21 cellular contexts compared by ENCODE assay signal in the genomic region with DNA sequence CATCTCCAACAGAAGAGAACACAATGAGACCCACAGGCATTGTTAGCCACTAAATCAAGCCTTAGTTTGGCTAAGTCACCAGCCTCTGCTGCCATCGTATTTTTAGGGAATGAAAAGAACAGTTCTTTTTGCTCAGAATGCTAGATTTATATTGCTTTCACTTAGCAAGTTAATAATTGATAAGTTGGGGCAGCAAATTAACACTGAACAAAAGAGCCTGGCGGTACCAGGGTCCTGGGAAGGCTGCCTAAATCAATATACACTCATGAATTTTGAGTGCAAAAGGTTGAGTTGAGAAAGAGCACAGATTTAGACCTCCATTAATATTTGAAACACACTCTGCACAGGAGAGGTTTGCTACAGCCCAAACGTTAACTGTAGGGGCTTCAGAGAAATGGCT.
"Had no signal": no experiment of that assay in that cellular context is flagged by ENCODE, and none has a peak within 500 bp of the region (broad histone marks: within the 10 kb centered on the region; RNA-seq: fewer than 3 reads in every experiment).

No MANE protein-coding gene starts in this region.

- H3K27me3 Mint-ChIP-seq: activated naive CD8-positive, alpha-beta T cell treated with anti-CD3 and anti-CD28 coated beads, Interleukin-2, amount 10 ng/mL, durations not matched to agents 7 days and 5 days; stimulated activated naive B cell treated with anti-CD40 and anti-IgM and Interleukin-4, amounts not matched to agents 10 μg/mL and 1 μg/mL and 100 μg/mL, for 72 hours had no signal

- H3K4me3 Mint-ChIP-seq: activated naive CD8-positive, alpha-beta T cell treated with anti-CD3 and anti-CD28 coated beads, Interleukin-2, amount 10 ng/mL, durations not matched to agents 7 days and 5 days; endodermal cell; natural killer cell; stimulated activated naive B cell treated with anti-CD40 and anti-IgM and Interleukin-4, amounts not matched to agents 10 μg/mL and 1 μg/mL and 100 μg/mL, for 72 hours; T-helper 1 cell treated with Interleukin-12 subunit alpha and Interleukin-12 subunit beta and Interleukin-4 antibody, amounts not matched to agents 30 μg/mL and 1 μg/mL, for 36 hours had no signal

- DNase-seq: activated CD4-positive, alpha-beta T cell treated with anti-CD3 and anti-CD28 coated beads for 4 hours; activated CD4-positive, alpha-beta T cell treated with anti-CD3 and anti-CD28 coated beads, Interleukin-2, amount 50 U/mL, for 48 hours; activated CD4-positive, CD25-positive, alpha-beta regulatory T cell; activated naive CD4-positive, alpha-beta T cell treated with Interleukin-2 at 50 U/mL for 16 hours; activated naive CD8-positive, alpha-beta T cell treated with anti-CD3 and anti-CD28 coated beads, Interleukin-2, amount 10 ng/mL, durations not matched to agents 7 days and 5 days; activated T-cell treated with anti-CD3 and anti-CD28 coated beads, Interleukin-2, amount 50 U/mL, for 48 hours; amniotic stem cell; cerebellar nuclear complex; endodermal cell; esophagus squamous epithelium; gastrocnemius medialis; head of caudate nucleus; islet precursor cell; left lung; natural killer cell; sigmoid colon; stimulated activated CD4-positive, alpha-beta T cell treated with anti-CD3 and anti-CD28 coated beads, Interleukin-2, amount 100 ng/mL, for 48 hours; stimulated activated CD8-positive, alpha-beta memory T cell treated with anti-CD3 and anti-CD28 coated beads, Interleukin-4, amount 100 ng/mL, for 48 hours; stimulated activated naive B cell treated with anti-CD40 and anti-IgM and Interleukin-4, amounts not matched to agents 10 μg/mL and 1 μg/mL and 100 μg/mL, for 72 hours; upper lobe of left lung had no signal

- H3K27ac Mint-ChIP-seq: activated naive CD8-positive, alpha-beta T cell treated with anti-CD3 and anti-CD28 coated beads, Interleukin-2, amount 10 ng/mL, durations not matched to agents 7 days and 5 days; endodermal cell; natural killer cell; stimulated activated naive B cell treated with anti-CD40 and anti-IgM and Interleukin-4, amounts not matched to agents 10 μg/mL and 1 μg/mL and 100 μg/mL, for 72 hours; T-helper 1 cell treated with Interleukin-12 subunit alpha and Interleukin-12 subunit beta and Interleukin-4 antibody, amounts not matched to agents 30 μg/mL and 1 μg/mL, for 36 hours had no signal

- H3K36me3 Mint-ChIP-seq: activated naive CD8-positive, alpha-beta T cell treated with anti-CD3 and anti-CD28 coated beads, Interleukin-2, amount 10 ng/mL, durations not matched to agents 7 days and 5 days; natural killer cell; stimulated activated naive B cell treated with anti-CD40 and anti-IgM and Interleukin-4, amounts not matched to agents 10 μg/mL and 1 μg/mL and 100 μg/mL, for 72 hours had no signal

- H3K4me1 Mint-ChIP-seq: activated naive CD8-positive, alpha-beta T cell treated with anti-CD3 and anti-CD28 coated beads, Interleukin-2, amount 10 ng/mL, durations not matched to agents 7 days and 5 days; natural killer cell; stimulated activated naive B cell treated with anti-CD40 and anti-IgM and Interleukin-4, amounts not matched to agents 10 μg/mL and 1 μg/mL and 100 μg/mL, for 72 hours had no signal
